In genomic region chr19:47275866-47276461, GRCh38 we compare ENCODE assay signal across 8 cellular contexts. TPM values are rescaled to one million over a fixed set of nuclear protein-coding genes. Genes with fewer than 3 reads are reported as not detected.
A peak's percentile ranks its signal among the peaks of the same experiment; 100 is the strongest.
DNase-seq lines count a peak whose midpoint lies in the region; ATAC-seq and TF ChIP-seq lines count a peak whose summit lies in the region.

No MANE protein-coding gene starts in this region.

- no peak overlapping the region for H3K27ac Mint-ChIP-seq in WTC11
- H3K27ac Mint-ChIP-seq in stimulated activated memory B cell treated with anti-CD40 and anti-IgM and Interleukin-4, amounts not matched to agents 10 μg/mL and 1 μg/mL and 100 μg/mL, for 72 hours, result no peak overlapping the region

- DNase-seq in NCI-H1417 (lab: John Stamatoyannopoulos, UW) (peak; percentile 24 to 49 (median 33)), NCI-H1417 treated with DMSO at 0.1 percent for 48 hours (lab: John Stamatoyannopoulos, UW) (no peak), WTC11 (ENCODE audit: low spot score) (no peak), left ventricle myocardium superior (peak; percentile 69)

- H3K4me3 Mint-ChIP-seq in WTC11, result peak overlapping the region; percentile 71
- peak overlapping the region; percentile 75 for H3K4me3 Mint-ChIP-seq in stimulated activated memory B cell treated with anti-CD40 and anti-IgM and Interleukin-4, amounts not matched to agents 10 μg/mL and 1 μg/mL and 100 μg/mL, for 72 hours

- CTCF ChIA-PET in WTC11 (lab: Charles Lee), result interaction anchor here (1.0 to 3.0 kb wide), 8 partner anchors 9 to 161 kb away, joined by 3 to 24 read pairs (median 11); partner anchors contain the start of genes CCDC9 and DHX34

- TF ChIP-seq CTCF in WTC11 (IDR thresholded peaks at IDR 0.05), result no peak

- no peak for TF ChIP-seq POLR2A in GM18505 (IDR thresholded peaks at IDR 0.05; ENCODE audit: borderline replicate concordance, extremely low read depth, insufficient read depth, insufficient read length)

- no peaks in the 10 kb centered on the region for H3K9me3 Mint-ChIP-seq in WTC11
- no peaks in the 10 kb centered on the region for H3K9me3 Mint-ChIP-seq in stimulated activated memory B cell treated with anti-CD40 and anti-IgM and Interleukin-4, amounts not matched to agents 10 μg/mL and 1 μg/mL and 100 μg/mL, for 72 hours

- H3K36me3 Mint-ChIP-seq in WTC11, result no peaks in the 10 kb centered on the region
- H3K36me3 Mint-ChIP-seq in stimulated activated memory B cell treated with anti-CD40 and anti-IgM and Interleukin-4, amounts not matched to agents 10 μg/mL and 1 μg/mL and 100 μg/mL, for 72 hours, result peaks cover 25% of the 10 kb centered on the region

- intact Hi-C loops in left ventricle myocardium superior (cut with micrococcal nuclease), result no loop called here

- POLR2A ChIA-PET in WTC11 (lab: Charles Lee), result interaction anchor here (1.1 to 2.6 kb wide), 4 partner anchors 11 to 152 kb away, joined by 3 to 46 read pairs (median 10); partner anchors contain the start of gene CCDC9

- H3K27me3 Mint-ChIP-seq in WTC11 (ENCODE audit: low read depth), result peaks cover 24% of the 10 kb centered on the region
- no peaks in the 10 kb centered on the region for H3K27me3 Mint-ChIP-seq in stimulated activated memory B cell treated with anti-CD40 and anti-IgM and Interleukin-4, amounts not matched to agents 10 μg/mL and 1 μg/mL and 100 μg/mL, for 72 hours

- ATAC-seq in WTC11 (no peak), left ventricle myocardium superior (peak; percentile 0), HG02870 (IDR thresholded peaks at IDR 0.05; ENCODE audit: unreplicated experiment) (no peak), HG02588 (IDR thresholded peaks at IDR 0.05; ENCODE audit: unreplicated experiment) (no peak), GM18505 (IDR thresholded peaks at IDR 0.05; ENCODE audit: unreplicated experiment) (no peak)
- ATAC-seq in stimulated activated memory B cell treated with anti-CD40 and anti-IgM and Interleukin-4, amounts not matched to agents 10 μg/mL and 1 μg/mL and 100 μg/mL, for 72 hours, result no peak

- H3K4me1 Mint-ChIP-seq in WTC11, result peaks cover 16% of the 10 kb centered on the region
- peaks cover 34% of the 10 kb centered on the region for H3K4me1 Mint-ChIP-seq in stimulated activated memory B cell treated with anti-CD40 and anti-IgM and Interleukin-4, amounts not matched to agents 10 μg/mL and 1 μg/mL and 100 μg/mL, for 72 hours

TF ChIP-seq in WTC11, 78 proteins besides CTCF, POLR2A, EP300 and RAD21 (continues in another document):
- TF ChIP-seq FOXP4 (CRISPR knock-in tag; IDR thresholded peaks at IDR 0.05) (no peak), CREB1 (CRISPR knock-in tag; IDR thresholded peaks at IDR 0.05) (no peak), NR2C2 (CRISPR knock-in tag; IDR thresholded peaks at IDR 0.05) (no peak), ZNF396 (CRISPR knock-in tag; IDR thresholded peaks at IDR 0.05; ENCODE audit: borderline replicate concordance) (no peak), ERG (CRISPR knock-in tag; IDR thresholded peaks at IDR 0.05) (no peak), ZBTB21 (CRISPR knock-in tag; IDR thresholded peaks at IDR 0.05; ENCODE audit: borderline replicate concordance) (no peak), ZNF532 (CRISPR knock-in tag; IDR thresholded peaks at IDR 0.05; ENCODE audit: borderline replicate concordance) (no peak), NFYB (CRISPR knock-in tag; conservative IDR thresholded peaks at IDR 0.05; ENCODE audit: low read depth) (no peak), ZNF512 (CRISPR knock-in tag; IDR thresholded peaks at IDR 0.05; ENCODE audit: borderline replicate concordance) (no peak), ESRRA (CRISPR knock-in tag; IDR thresholded peaks at IDR 0.05; ENCODE audit: borderline replicate concordance) (no peak), RORB (CRISPR knock-in tag; IDR thresholded peaks at IDR 0.05) (no peak), MAX (CRISPR knock-in tag; IDR thresholded peaks at IDR 0.05) (no peak), TP53 (CRISPR knock-in tag; IDR thresholded peaks at IDR 0.05) (no peak), NR3C1 (CRISPR knock-in tag; conservative IDR thresholded peaks at IDR 0.05; ENCODE audit: low read depth) (no peak), ZNF423 (CRISPR knock-in tag; IDR thresholded peaks at IDR 0.05) (no peak)

RNA-seq across cellular contexts. Expression of gene INAFM1, which starts 1.3 kb away (rescaled TPM):
- total RNA-seq in WTC11 (2021), result 7.0 to 8.1 TPM (median 7.3 TPM) in 3 replicates
- total RNA-seq in left ventricle myocardium superior, result 12.7 TPM

RNA-seq across cellular contexts. Expression of gene CCDC9, which starts 19.6 kb away (rescaled TPM):
- total RNA-seq in WTC11 (2021) (30.4 to 37.7 TPM (median 33.0 TPM) in 3 replicates), left ventricle myocardium superior (19.2 TPM)

RNA-seq across cellular contexts. Expression of gene C5AR1, which starts 33.7 kb away (rescaled TPM):
- total RNA-seq in WTC11 (2021) (0.18 to 0.32 TPM (median 0.28 TPM) in 3 replicates), left ventricle myocardium superior (5.3 TPM)

RNA-seq across cellular contexts. Expression of gene BBC3, which starts 45.0 kb away (rescaled TPM):
- 29.4 to 49.5 TPM (median 32.2 TPM) in 3 replicates for total RNA-seq in WTC11 (2021)
- 5.1 TPM for total RNA-seq in left ventricle myocardium superior

RNA-seq across cellular contexts. Expression of gene C5AR2, which starts 56.0 kb away (rescaled TPM):
- total RNA-seq in WTC11 (2021) (0.09 to 0.22 TPM (median 0.14 TPM) in 3 replicates), left ventricle myocardium superior (0.42 TPM)

Comparison
In these comparisons a context has a peak if more than half of its experiments do, and no peak if none do; other contexts are left out.
1. DNase-seq: peak in NCI-H1417 (3 of 3) and left ventricle myocardium superior (single experiment); none in NCI-H1417 treated with DMSO at 0.1 percent for 48 hours (single experiment) and WTC11 (single experiment).